8 cellular contexts compared by ENCODE assay signal in the genomic region with DNA sequence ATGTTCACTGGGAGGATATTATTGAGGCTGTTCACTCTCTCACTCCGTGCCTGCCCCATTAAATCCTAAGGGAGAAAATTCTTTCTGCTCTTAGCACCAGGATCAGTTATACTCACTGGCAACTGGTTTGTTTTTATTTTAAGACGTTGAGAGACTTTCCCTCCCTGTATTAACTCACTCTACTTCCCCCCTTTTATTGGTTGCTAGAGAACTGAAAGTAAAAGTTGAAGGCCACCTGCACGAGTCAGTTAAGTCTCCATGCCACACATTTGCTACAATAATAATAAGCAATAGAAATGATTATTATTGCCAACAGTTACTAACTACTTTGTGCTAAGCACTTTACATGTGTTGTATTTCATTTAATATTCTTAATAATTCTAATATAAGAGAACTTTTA. TPM values are rescaled to one million over a fixed set of nuclear protein-coding genes. Genes with fewer than 3 reads are reported as not detected.
DNase-seq lines count a peak whose midpoint lies in the region; ATAC-seq and TF ChIP-seq lines count a peak whose summit lies in the region.
"Not testable (repeated sequence)": the region's sequence is repeated elsewhere in the genome, so short reads cannot be mapped to it uniquely, and the experiment has no call there.

No MANE protein-coding gene starts in this region.

- DNase-seq in T-helper 17 cell; ascending aorta (ENCODE audit: low spot score in 2 of 2); stimulated activated naive B cell treated with anti-CD40 and anti-IgM and Interleukin-4, amounts not matched to agents 10 μg/mL and 1 μg/mL and 100 μg/mL, for 72 hours: not testable (repeated sequence)

- H3K4me3 ChIP-seq in ascending aorta: peak overlapping the region; percentile 25 to 33

- peak; percentile 74 for ATAC-seq in GM18498 (IDR thresholded peaks at IDR 0.05; ENCODE audit: unreplicated experiment)
- ATAC-seq in GM19395 (IDR thresholded peaks at IDR 0.05; ENCODE audit: unreplicated experiment): peak; percentile 93
- ATAC-seq in GM21786 (IDR thresholded peaks at IDR 0.05; ENCODE audit: unreplicated experiment): peak; percentile 83
- ATAC-seq in HG03045 (IDR thresholded peaks at IDR 0.05; ENCODE audit: unreplicated experiment): peak; percentile 59
- ATAC-seq in T-helper 17 cell: peak; percentile 35
- peak; percentile 84 to 88 for ATAC-seq in stimulated activated naive B cell treated with anti-CD40 and anti-IgM and Interleukin-4, amounts not matched to agents 10 μg/mL and 1 μg/mL and 100 μg/mL, for 72 hours (replicated peaks)

- not testable (repeated sequence) for H3K9me3 Mint-ChIP-seq in IgD-negative memory B cell; stimulated activated naive B cell treated with anti-CD40 and anti-IgM and Interleukin-4, amounts not matched to agents 10 μg/mL and 1 μg/mL and 100 μg/mL, for 72 hours

- H3K4me3 Mint-ChIP-seq in IgD-negative memory B cell: peak overlapping the region; percentile 18 to 85 (median 56)
- H3K4me3 Mint-ChIP-seq in T-helper 17 cell: peak overlapping the region; percentile 74
- H3K4me3 Mint-ChIP-seq in stimulated activated naive B cell treated with anti-CD40 and anti-IgM and Interleukin-4, amounts not matched to agents 10 μg/mL and 1 μg/mL and 100 μg/mL, for 72 hours: peak overlapping the region; percentile 71

- TF ChIP-seq CTCF in ascending aorta (IDR thresholded peaks at IDR 0.05): not testable (repeated sequence)

- H3K27ac ChIP-seq in ascending aorta: not testable (repeated sequence)

- H3K36me3 Mint-ChIP-seq in IgD-negative memory B cell; T-helper 17 cell (ENCODE audit: low read depth); stimulated activated naive B cell treated with anti-CD40 and anti-IgM and Interleukin-4, amounts not matched to agents 10 μg/mL and 1 μg/mL and 100 μg/mL, for 72 hours: not testable (repeated sequence)

- H3K9me3 ChIP-seq in T-helper 17 cell (ENCODE audit: control insufficient read depth, low read length, poor library complexity, severe bottlenecking); ascending aorta: not testable (repeated sequence)

- not testable (repeated sequence) for H3K4me1 Mint-ChIP-seq in IgD-negative memory B cell
- H3K4me1 Mint-ChIP-seq in T-helper 17 cell: peaks cover 10% of the 10 kb centered on the region
- peaks cover 5 to 15% of the 10 kb centered on the region in 2 donors for H3K4me1 Mint-ChIP-seq in stimulated activated naive B cell treated with anti-CD40 and anti-IgM and Interleukin-4, amounts not matched to agents 10 μg/mL and 1 μg/mL and 100 μg/mL, for 72 hours

- peak overlapping the region in 1 of 3 donors; percentile 23 for H3K27ac Mint-ChIP-seq in IgD-negative memory B cell
- H3K27ac Mint-ChIP-seq in T-helper 17 cell: not testable (repeated sequence)
- peak overlapping the region; percentile 67 for H3K27ac Mint-ChIP-seq in stimulated activated naive B cell treated with anti-CD40 and anti-IgM and Interleukin-4, amounts not matched to agents 10 μg/mL and 1 μg/mL and 100 μg/mL, for 72 hours

- H3K27me3 ChIP-seq in ascending aorta: not testable (repeated sequence)

- H3K36me3 ChIP-seq in ascending aorta: not testable (repeated sequence)

- not testable (repeated sequence) for H3K27me3 Mint-ChIP-seq in IgD-negative memory B cell; T-helper 17 cell; stimulated activated naive B cell treated with anti-CD40 and anti-IgM and Interleukin-4, amounts not matched to agents 10 μg/mL and 1 μg/mL and 100 μg/mL, for 72 hours

- not testable (repeated sequence) for H3K4me1 ChIP-seq in ascending aorta

- intact Hi-C loops in ascending aorta (cut with DNase I): not testable (repeated sequence)

RNA-seq across cellular contexts. Expression of a gene that starts 40.5 kb away (rescaled TPM):
- polyA plus RNA-seq in IgD-negative memory B cell: not detected
- total RNA-seq in T-helper 17 cell: under 1 TPM in 1 of 2 donors, not detected in 1; 0.78 TPM
- not detected for total RNA-seq in ascending aorta

Comparison
In these comparisons a context has a peak if more than half of its experiments do, and no peak if none do; other contexts are left out.
1. ATAC-seq: peak in every context shown above with its lines; median percentile 93 in GM19395; 86 in stimulated activated naive B cell treated with anti-CD40 and anti-IgM and Interleukin-4, amounts not matched to agents 10 μg/mL and 1 μg/mL and 100 μg/mL, for 72 hours; 83 in GM21786; 74 in GM18498; 59 in HG03045; 35 in T-helper 17 cell.